ENCODE assay signal across 21 cellular contexts in genomic region chr4:24890561-24890960, GRCh38.
"Had no signal": no experiment of that assay in that cellular context is flagged by ENCODE, and none has a peak within 500 bp of the region (broad histone marks: within the 10 kb centered on the region; RNA-seq: fewer than 3 reads in every experiment).

No MANE protein-coding gene starts in this region.

- ATAC-seq: activated CD8-positive, alpha-beta memory T cell treated with anti-CD3 and anti-CD28 coated beads, Interleukin-2, amount 10 ng/mL, durations not matched to agents 7 days and 5 days; activated naive CD4-positive, alpha-beta T cell treated with anti-CD3 and anti-CD28 coated beads, Interleukin-2, amount 50 U/mL, for 72 hours; T-helper 17 cell had no signal

- DNase-seq: activated B cell treated with CpG ODN at 0.5 μM for 24 hours; activated CD4-positive, alpha-beta T cell treated with anti-CD3 and anti-CD28 coated beads for 1 hour; activated CD4-positive, alpha-beta T cell treated with anti-CD3 and anti-CD28 coated beads, Interleukin-2, amount 10 ng/mL, durations not matched to agents 24 days and 14 days; activated CD4-positive, alpha-beta T cell treated with anti-CD3 and anti-CD28 coated beads, Interleukin-2, amount 50 U/mL, for 48 hours; activated CD8-positive, alpha-beta memory T cell treated with anti-CD3 and anti-CD28 coated beads, Interleukin-2, amount 10 ng/mL, durations not matched to agents 7 days and 5 days; activated effector memory CD4-positive, alpha-beta T cell treated with anti-CD3 and anti-CD28 coated beads, Interleukin-2, amount 50 U/mL, for 16 hours; activated naive CD4-positive, alpha-beta T cell treated with Interleukin-2 at 50 U/mL for 16 hours; activated T-cell treated with anti-CD3 and anti-CD28 coated beads, Interleukin-2, amount 50 U/mL, for 24 hours; amygdala; cortex of kidney; KG1; NCI-H1092; NCI-H146; NCI-H2029 treated with DMSO at 0.1 percent for 48 hours; NCI-H226; NCI-H526; PC-9; SHP77 treated with DMSO at 0.1 percent for 48 hours; T-helper 17 cell; T-helper 9 cell had no signal
